ENCODE assay signal across 27 cellular contexts in genomic region chr10:25457552-25457951, GRCh38.
"Had no signal": no experiment of that assay in that cellular context is flagged by ENCODE, and none has a peak within 500 bp of the region (broad histone marks: within the 10 kb centered on the region; RNA-seq: fewer than 3 reads in every experiment).

No MANE protein-coding gene starts in this region.

- H3K27me3 Mint-ChIP-seq: brain; effector memory CD8-positive, alpha-beta T cell had no signal

- H3K27ac ChIP-seq: foreskin keratinocyte, heart right ventricle, pancreas, prostate gland, sigmoid colon, tibial nerve had no signal

- H3K27me3 ChIP-seq: foreskin keratinocyte, heart right ventricle, pancreas, sigmoid colon, tibial nerve had no signal

- H3K4me3 ChIP-seq: heart right ventricle, pancreas, prostate gland, sigmoid colon, tibial nerve had no signal

- FAIRE-seq: keratinocyte, pancreas had no signal

- H3K4me3 Mint-ChIP-seq: activated naive CD8-positive, alpha-beta T cell; brain; effector memory CD8-positive, alpha-beta T cell; naive thymus-derived CD8-positive, alpha-beta T cell; neural crest cell had no signal

- H3K36me3 ChIP-seq: heart right ventricle, pancreas, prostate gland, sigmoid colon, tibial nerve had no signal

- H3K27ac Mint-ChIP-seq: activated naive CD8-positive, alpha-beta T cell; brain; effector memory CD8-positive, alpha-beta T cell; naive thymus-derived CD8-positive, alpha-beta T cell had no signal

- H3K4me1 Mint-ChIP-seq: brain; naive thymus-derived CD8-positive, alpha-beta T cell had no signal

- ATAC-seq: effector memory CD8-positive, alpha-beta T cell; foreskin keratinocyte; heart right ventricle; left colon; naive thymus-derived CD8-positive, alpha-beta T cell; pancreas had no signal

- DNase-seq: activated CD4-positive, alpha-beta T cell treated with anti-CD3 and anti-CD28 coated beads for 4 hours; activated CD4-positive, alpha-beta T cell treated with anti-CD3 and anti-CD28 coated beads, Interleukin-2, amount 50 U/mL, for 48 hours; activated CD8-positive, alpha-beta memory T cell treated with anti-CD3 and anti-CD28 coated beads for 24 hours; activated effector memory CD4-positive, alpha-beta T cell treated with Interleukin-2 at 50 U/mL for 16 hours; activated naive CD4-positive, alpha-beta T cell treated with Interleukin-2 at 50 U/mL for 16 hours; aorta; cortex of kidney; effector memory CD8-positive, alpha-beta T cell; erythroblast; foreskin keratinocyte; heart right ventricle; left colon; mammary epithelial cell; naive thymus-derived CD8-positive, alpha-beta T cell; nucleus accumbens; pancreas; retina; sigmoid colon; small intestine; stimulated activated CD4-positive, alpha-beta T cell treated with anti-CD3 and anti-CD28 coated beads, Interleukin-2, amount 100 ng/mL, for 24 hours; stimulated activated naive CD4-positive, alpha-beta T cell treated with Interleukin-2 at 50 U/mL for 16 hours had no signal

- H3K36me3 Mint-ChIP-seq: activated naive CD8-positive, alpha-beta T cell; brain had no signal

- H3K9me3 ChIP-seq: pancreas, prostate gland had no signal

- H3K4me1 ChIP-seq: foreskin keratinocyte, heart right ventricle, pancreas, prostate gland, sigmoid colon, tibial nerve had no signal
